ENCODE assay signal across 8 cellular contexts in genomic region chr9:100505564-100506159, GRCh38.
A peak's percentile ranks its signal among the peaks of the same experiment; 100 is the strongest.
DNase-seq lines count a peak whose midpoint lies in the region; ATAC-seq and TF ChIP-seq lines count a peak whose summit lies in the region.

No MANE protein-coding gene starts in this region.

- no peak overlapping the region for H3K27ac Mint-ChIP-seq in activated naive CD8-positive, alpha-beta T cell treated with anti-CD3 and anti-CD28 coated beads, Interleukin-2, amount 50 U/mL, for 24 hours

- no peaks in the 10 kb centered on the region for H3K36me3 Mint-ChIP-seq in activated naive CD8-positive, alpha-beta T cell treated with anti-CD3 and anti-CD28 coated beads, Interleukin-2, amount 50 U/mL, for 24 hours (ENCODE audit: low read depth)

- no peak overlapping the region for H3K4me3 Mint-ChIP-seq in activated naive CD8-positive, alpha-beta T cell treated with anti-CD3 and anti-CD28 coated beads, Interleukin-2, amount 50 U/mL, for 24 hours

- H3K4me1 Mint-ChIP-seq in activated naive CD8-positive, alpha-beta T cell treated with anti-CD3 and anti-CD28 coated beads, Interleukin-2, amount 50 U/mL, for 24 hours: no peaks in the 10 kb centered on the region

- peak; percentile 27 for DNase-seq in 8988T
- peak; percentile 60 for DNase-seq in GM03348 (ENCODE audit: low spot score)
- peak; percentile 79 for DNase-seq in activated naive CD8-positive, alpha-beta T cell treated with anti-CD3 and anti-CD28 coated beads, Interleukin-2, amount 50 U/mL, for 24 hours
- DNase-seq in islet precursor cell: peak; percentile 93
- peak in 2 of 3 donors; percentile 5 to 53 for DNase-seq in stimulated activated CD4-positive, alpha-beta T cell treated with anti-CD3 and anti-CD28 coated beads, TNF-alpha, amount 100 ng/mL, for 1 hour (ENCODE audit: low read depth in 3 of 3, low spot score in 1 of 3)
- DNase-seq in amniotic stem cell (lab: John Stamatoyannopoulos, UW): no peak

- H3K27me3 Mint-ChIP-seq in activated naive CD8-positive, alpha-beta T cell treated with anti-CD3 and anti-CD28 coated beads, Interleukin-2, amount 50 U/mL, for 24 hours: no peaks in the 10 kb centered on the region

- ATAC-seq in HG03103 (IDR thresholded peaks at IDR 0.05; ENCODE audit: low read depth, unreplicated experiment) (peak; percentile 64), SK-N-SH treated with all-trans-retinoic acid at 6 μM for 48 hours (peak; percentile 69)
- ATAC-seq in activated naive CD8-positive, alpha-beta T cell treated with anti-CD3 and anti-CD28 coated beads, Interleukin-2, amount 50 U/mL, for 24 hours: no peak

- no peaks in the 10 kb centered on the region for H3K9me3 Mint-ChIP-seq in activated naive CD8-positive, alpha-beta T cell treated with anti-CD3 and anti-CD28 coated beads, Interleukin-2, amount 50 U/mL, for 24 hours

TF ChIP-seq in SK-N-SH treated with all-trans-retinoic acid at 6 μM for 48 hours, 23 proteins besides CTCF, POLR2A, EP300 and RAD21:
- TF ChIP-seq GLIS3 (CRISPR knock-in tag; IDR thresholded peaks at IDR 0.05) (no peak), ISL1 (CRISPR knock-in tag; IDR thresholded peaks at IDR 0.05) (0 out of 2 replicates have a peak, but pooled peaks have one; percentile 13)
